In the genomic region with DNA sequence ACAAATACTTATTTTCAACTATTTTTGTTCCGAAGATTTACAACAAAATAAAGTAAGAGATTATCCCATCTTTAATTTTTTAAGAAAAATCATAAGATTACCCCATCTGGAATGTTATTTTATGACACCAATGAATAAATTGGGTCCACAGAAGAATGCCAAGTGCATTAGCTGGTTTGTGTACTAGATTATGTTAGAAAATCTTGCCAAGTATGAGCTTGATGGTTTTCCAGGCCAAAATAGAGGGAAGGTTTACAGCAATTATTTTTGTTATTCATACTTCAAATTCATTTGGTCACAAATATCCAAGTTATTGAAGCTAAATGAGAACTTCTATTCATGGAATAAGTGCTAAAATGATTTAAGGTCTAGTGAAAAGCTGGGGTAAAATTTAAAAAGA, we compare ENCODE assay signal across 19 cellular contexts.
A peak's percentile ranks its signal among the peaks of the same experiment; 100 is the strongest.
DNase-seq lines count a peak whose midpoint lies in the region; TF ChIP-seq lines count a peak whose summit lies in the region.
"Had no signal": no experiment of that assay in that cellular context is flagged by ENCODE, and none has a peak within 500 bp of the region (broad histone marks: within the 10 kb centered on the region; RNA-seq: fewer than 3 reads in every experiment).

No MANE protein-coding gene starts in this region.

- H3K9ac ChIP-seq in Karpas-422 (ENCODE audit: low read length) (no peak overlapping the region), adipocyte (ENCODE audit: low read length) (no peak overlapping the region)

- no peaks in the 10 kb centered on the region for H3K9me2 ChIP-seq in Karpas-422 (replicated peaks; ENCODE audit: insufficient read depth, low read length)

- H4K20me1 ChIP-seq in Karpas-422 (ENCODE audit: insufficient read depth, low read depth, low read length): no peaks in the 10 kb centered on the region

- H3K27me3 ChIP-seq in Karpas-422 (ENCODE audit: low read length): no peaks in the 10 kb centered on the region
- H3K27me3 ChIP-seq in adipocyte (replicated peaks; ENCODE audit: control insufficient read depth, insufficient read depth, low read length): no peaks in the 10 kb centered on the region
- H3K27me3 ChIP-seq in dorsolateral prefrontal cortex: no peaks in the 10 kb centered on the region
- H3K27me3 ChIP-seq: BE2C had no signal

- intact Hi-C loops in dorsolateral prefrontal cortex (cut with DNase I): no loop called here

- H3K4me3 ChIP-seq in Karpas-422 (ENCODE audit: low read length): no peak overlapping the region
- no peak overlapping the region for H3K4me3 ChIP-seq in adipocyte (ENCODE audit: low read length)
- H3K4me3 ChIP-seq in retinal pigment epithelial cell (ENCODE audit: low read length): no peak overlapping the region
- no peak overlapping the region for H3K4me3 ChIP-seq in dorsolateral prefrontal cortex
- H3K4me3 ChIP-seq: GM23338 had no signal

- no peak overlapping the region for H3K27ac ChIP-seq in Karpas-422 (ENCODE audit: low read length)
- H3K27ac ChIP-seq in dorsolateral prefrontal cortex: no peak overlapping the region
- H3K27ac ChIP-seq: C4-2B, HL-60 had no signal

- H2AFZ ChIP-seq in Karpas-422 (ENCODE audit: low read length): no peak overlapping the region
- H2AFZ ChIP-seq: GM23338 had no signal

- H3K4me1 ChIP-seq in Karpas-422 (ENCODE audit: low read length): no peaks in the 10 kb centered on the region
- peaks cover 17% of the 10 kb centered on the region for H3K4me1 ChIP-seq in adipocyte (ENCODE audit: control insufficient read depth, insufficient read depth, low read length)
- H3K4me1 ChIP-seq: BE2C had no signal

- H3K4me2 ChIP-seq in Karpas-422 (ENCODE audit: low read depth, low read length, poor library complexity, severe bottlenecking): no peak overlapping the region
- H3K4me2 ChIP-seq: GM23338 had no signal

- H3K36me3 ChIP-seq in Karpas-422 (ENCODE audit: insufficient read depth, low read length): no peaks in the 10 kb centered on the region
- no peaks in the 10 kb centered on the region for H3K36me3 ChIP-seq in adipocyte (ENCODE audit: control insufficient read depth, insufficient read depth, low read length, severe bottlenecking)
- H3K36me3 ChIP-seq: BE2C had no signal

- H3K9me3 ChIP-seq in Karpas-422 (ENCODE audit: low read length) (no peaks in the 10 kb centered on the region), adipocyte (ENCODE audit: control insufficient read depth, low read length) (no peaks in the 10 kb centered on the region)
- H3K9me3 ChIP-seq: BE2C had no signal

- TF ChIP-seq CTCF in retinal pigment epithelial cell (conservative IDR thresholded peaks at IDR 0.05; ENCODE audit: low read depth, low read length): no peak
- TF ChIP-seq CTCF in dorsolateral prefrontal cortex (IDR thresholded peaks at IDR 0.05 in 54 of 56, conservative IDR thresholded peaks at IDR 0.05 in 2 of 56; ENCODE audit: low read depth in 1 of 56, partially characterized antibody in 56 of 56): no peak

- no peaks in the 10 kb centered on the region for H3K79me2 ChIP-seq in Karpas-422 (ENCODE audit: low read length)

- DNase-seq in Karpas-422: peak; percentile 11
- peak; percentile 18 for DNase-seq in adipocyte (ENCODE audit: low read depth)
- peak; percentile 26 for DNase-seq in dedifferentiated amniotic fluid mesenchymal stem cell (ENCODE audit: extremely low spot score)
- peak; percentile 68 for DNase-seq in retinal pigment epithelial cell (ENCODE audit: low read depth)
- DNase-seq in activated gamma-delta T cell treated with Interleukin-2 at 50 U/mL for 16 hours: no peak
- no peak for DNase-seq in activated CD4-positive, alpha-beta T cell treated with anti-CD3 and anti-CD28 coated beads, Interleukin-2, amount 50 U/mL, for 1 hour
- DNase-seq in dorsolateral prefrontal cortex: no peak
- DNase-seq in AG20443 (ENCODE audit: low spot score): no peak
- DNase-seq: 8988T; BE2C; CD4-positive, alpha-beta memory T cell; COR-L47; DMS153; DMS79 treated with DMSO at 0.1 percent for 48 hours; EL; H7 had no signal

Comparison
In these comparisons a context has a peak if more than half of its experiments do, and no peak if none do; other contexts are left out.
1. DNase-seq: peak in Karpas-422 (single experiment), adipocyte (single experiment), dedifferentiated amniotic fluid mesenchymal stem cell (single experiment) and retinal pigment epithelial cell (single experiment); none in activated gamma-delta T cell treated with Interleukin-2 at 50 U/mL for 16 hours (single experiment), activated CD4-positive, alpha-beta T cell treated with anti-CD3 and anti-CD28 coated beads, Interleukin-2, amount 50 U/mL, for 1 hour (single experiment), dorsolateral prefrontal cortex (0 of 10) and AG20443 (single experiment).